ENCODE assay signal across 1 cellular context in genomic region chr19:6663236-6664187, GRCh38.
TF ChIP-seq lines count a peak whose summit lies in the region.

No MANE protein-coding gene starts in this region.

TF ChIP-seq in K562, 482 proteins besides CTCF, POLR2A, EP300 and RAD21 (continued from another document):
- TF ChIP-seq THRA (IDR thresholded peaks at IDR 0.05) (no peak), ID3 (CRISPR knock-in tag; IDR thresholded peaks at IDR 0.05) (no peak), ID3 (tag; IDR thresholded peaks at IDR 0.05) (no peak), RCOR1 (IDR thresholded peaks at IDR 0.05; ENCODE audit: borderline replicate concordance in 1 of 2, low read depth in 2 of 2, low read length in 2 of 2) (no peak)
